Comparison of ENCODE assay signal across 23 cellular contexts in the genomic region with DNA sequence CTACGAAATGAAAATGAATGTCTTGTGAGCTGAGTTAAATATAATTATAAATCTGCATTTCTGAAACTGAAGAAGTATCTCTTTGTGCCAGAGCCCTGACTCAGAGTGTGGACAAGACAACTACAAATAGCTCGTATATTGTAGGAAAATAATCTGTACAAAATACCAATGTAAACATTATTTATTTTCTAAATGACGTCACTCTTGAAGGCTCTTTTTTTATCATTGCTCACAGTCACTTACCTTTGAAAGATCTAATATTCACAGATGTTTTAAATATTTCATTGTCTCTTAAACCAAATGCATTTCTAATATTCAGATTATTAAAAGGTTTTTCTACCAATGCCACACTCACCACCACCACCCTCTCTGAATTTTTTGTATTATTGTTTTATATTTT.
A peak's percentile ranks its signal among the peaks of the same experiment; 100 is the strongest.
DNase-seq lines count a peak whose midpoint lies in the region; ATAC-seq, FAIRE-seq and TF ChIP-seq lines count a peak whose summit lies in the region.
"Had no signal": no experiment of that assay in that cellular context is flagged by ENCODE, and none has a peak within 500 bp of the region (broad histone marks: within the 10 kb centered on the region; RNA-seq: fewer than 3 reads in every experiment).

No MANE protein-coding gene starts in this region.

- H3K4me3 ChIP-seq in GM12878 (no peak overlapping the region), foreskin fibroblast (ENCODE audit: low read depth in 1 of 2, low read length in 2 of 2) (no peak overlapping the region)
- H3K4me3 ChIP-seq: BLaER1 had no signal

- H3K36me3 ChIP-seq in GM12878 (ENCODE audit: control insufficient read depth in 2 of 2, insufficient read depth in 2 of 2, low read length in 1 of 2), result no peaks in the 10 kb centered on the region
- H3K36me3 ChIP-seq: BE2C, BLaER1 had no signal

- POLR2A ChIA-PET in GM12878 (lab: Charles Lee), result no interaction called here

- TF ChIP-seq POLR2A in GM12878 (IDR thresholded peaks at IDR 0.05; ENCODE audit: low read depth, low read length), result no peak

- CTCF ChIA-PET in GM12878 (lab: Yijun Ruan, JAX), result no interaction called here

- ATAC-seq in GM12878 (no peak), GM21447 (IDR thresholded peaks at IDR 0.05; ENCODE audit: unreplicated experiment) (no peak)
- ATAC-seq: CD8-positive, alpha-beta T cell had no signal

- H4K20me1 ChIP-seq in GM12878 (ENCODE audit: control insufficient read depth, insufficient read depth), result no peaks in the 10 kb centered on the region
- H4K20me1 ChIP-seq: BLaER1 had no signal

- no peaks in the 10 kb centered on the region for H3K9me3 ChIP-seq in GM12878 (replicated peaks; ENCODE audit: control insufficient read depth, insufficient read depth, low read length)
- H3K9me3 ChIP-seq: BE2C, BLaER1, Caco-2 had no signal

- WGBS in GM12878 (ENCODE audit: insufficient coverage, insufficient replicate concordance, low lambda C conversion rate, missing lambda C conversion rate), result 50% methylated on average over 3 of the region's 3 CpGs

- DNase-seq in DMS53 (lab: John Stamatoyannopoulos, UW), result peak; percentile 39
- peak; percentile 39 for DNase-seq in DMS53 treated with DMSO at 0.1 percent for 48 hours (lab: John Stamatoyannopoulos, UW; ENCODE audit: unreplicated experiment)
- DNase-seq in GM12878 (ENCODE audit: low read depth, low spot score), result no peak
- DNase-seq in foreskin melanocyte, result peak; percentile 66
- no peak for DNase-seq in foreskin fibroblast
- no peak for DNase-seq in OCI-M1 (lab: John Stamatoyannopoulos, UW)
- DNase-seq: 8988T; ACHN; BE2C; C1 segment of cervical spinal cord; Caco-2; Calu3; CD4-positive, alpha-beta T cell; CD8-positive, alpha-beta T cell; DMS79 treated with DMSO at 0.1 percent for 48 hours; GF-D8 had no signal

- TF ChIP-seq CTCF in GM12878 (IDR thresholded peaks at IDR 0.05 in 2 of 3, conservative IDR thresholded peaks at IDR 0.05 in 1 of 3; ENCODE audit: control insufficient read depth in 2 of 3, extremely low read depth in 1 of 3, insufficient read depth in 1 of 3, low read depth in 3 of 3, low read length in 3 of 3) (no peak), foreskin fibroblast (IDR thresholded peaks at IDR 0.05; ENCODE audit: low read depth, low read length) (no peak)

- SMC1A ChIA-PET in GM12878 (lab: Charles Lee; ENCODE audit: uncharacterized antibody, unreplicated experiment), result no interaction called here

- H3K4me2 ChIP-seq in GM12878 (ENCODE audit: control insufficient read depth, insufficient read depth), result no peak overlapping the region
- H3K4me2 ChIP-seq: BLaER1 had no signal

- TF ChIP-seq EP300 in GM12878 (IDR thresholded peaks at IDR 0.05; ENCODE audit: borderline replicate concordance in 1 of 2, control insufficient read depth in 1 of 2, low read depth in 2 of 2, low read length in 2 of 2), result no peak

- no peak for TF ChIP-seq RAD21 in GM12878 (IDR thresholded peaks at IDR 0.05; ENCODE audit: insufficient read depth, low read depth, low read length)

- H3K4me1 ChIP-seq in GM12878 (ENCODE audit: control insufficient read depth, insufficient read depth, low read length), result no peaks in the 10 kb centered on the region
- H3K4me1 ChIP-seq: BE2C, BLaER1, Caco-2 had no signal

- H3K79me2 ChIP-seq in GM12878 (ENCODE audit: control insufficient read depth, insufficient read depth, low read length), result no peaks in the 10 kb centered on the region

- BruUV-seq in GM12878 (replicated peaks; lab: Mats Ljungman, UMichigan), result no TSS peak

- in situ Hi-C loops in GM12878 (cut with MboI), result no loop called here

- H3K27ac ChIP-seq in GM12878 (ENCODE audit: control insufficient read depth, insufficient read depth), result no peak overlapping the region
- H3K27ac ChIP-seq: BLaER1 had no signal

- H3K9ac ChIP-seq in GM12878 (ENCODE audit: control insufficient read depth, insufficient read depth, low read length), result no peak overlapping the region
- H3K9ac ChIP-seq: BLaER1 had no signal

- H3K27me3 ChIP-seq in GM12878 (replicated peaks in 1 of 2; ENCODE audit: control insufficient read depth in 2 of 2, insufficient read depth in 2 of 2, low read length in 1 of 2), result no peaks in the 10 kb centered on the region
- H3K27me3 ChIP-seq: BE2C, BLaER1 had no signal

- H2AFZ ChIP-seq in GM12878 (ENCODE audit: control insufficient read depth, low read depth, low read length), result no peak overlapping the region

- RAD21 ChIA-PET in GM12878 (lab: Charles Lee; ENCODE audit: unreplicated experiment), result no interaction called here

- intact Hi-C loops in GM12878 (cut with micrococcal nuclease; ENCODE audit: unreplicated experiment), result no loop called here

- FAIRE-seq in GM12878 (lab: Jason Lieb, UNC), result no peak
- FAIRE-seq: A204.1, D721Med, G401.6, GM12892, GM18507 had no signal

TF ChIP-seq in GM12878, 131 proteins besides CTCF, POLR2A, EP300 and RAD21:
- TF ChIP-seq ATF7 (IDR thresholded peaks at IDR 0.05; ENCODE audit: low read depth), result peak; percentile 57
- TF ChIP-seq MYC (IDR thresholded peaks at IDR 0.05; ENCODE audit: insufficient read depth, insufficient read length, insufficient replicate concordance, low read length, severe bottlenecking), result no peak

Comparison
In these comparisons a context has a peak if more than half of its experiments do, and no peak if none do; other contexts are left out.
1. DNase-seq: peak in DMS53 (single experiment), DMS53 treated with DMSO at 0.1 percent for 48 hours (single experiment) and foreskin melanocyte (single experiment); none in GM12878 (single experiment), foreskin fibroblast (0 of 2) and OCI-M1 (single experiment).